ENCODE assay signal across 8 cellular contexts in the genomic region with DNA sequence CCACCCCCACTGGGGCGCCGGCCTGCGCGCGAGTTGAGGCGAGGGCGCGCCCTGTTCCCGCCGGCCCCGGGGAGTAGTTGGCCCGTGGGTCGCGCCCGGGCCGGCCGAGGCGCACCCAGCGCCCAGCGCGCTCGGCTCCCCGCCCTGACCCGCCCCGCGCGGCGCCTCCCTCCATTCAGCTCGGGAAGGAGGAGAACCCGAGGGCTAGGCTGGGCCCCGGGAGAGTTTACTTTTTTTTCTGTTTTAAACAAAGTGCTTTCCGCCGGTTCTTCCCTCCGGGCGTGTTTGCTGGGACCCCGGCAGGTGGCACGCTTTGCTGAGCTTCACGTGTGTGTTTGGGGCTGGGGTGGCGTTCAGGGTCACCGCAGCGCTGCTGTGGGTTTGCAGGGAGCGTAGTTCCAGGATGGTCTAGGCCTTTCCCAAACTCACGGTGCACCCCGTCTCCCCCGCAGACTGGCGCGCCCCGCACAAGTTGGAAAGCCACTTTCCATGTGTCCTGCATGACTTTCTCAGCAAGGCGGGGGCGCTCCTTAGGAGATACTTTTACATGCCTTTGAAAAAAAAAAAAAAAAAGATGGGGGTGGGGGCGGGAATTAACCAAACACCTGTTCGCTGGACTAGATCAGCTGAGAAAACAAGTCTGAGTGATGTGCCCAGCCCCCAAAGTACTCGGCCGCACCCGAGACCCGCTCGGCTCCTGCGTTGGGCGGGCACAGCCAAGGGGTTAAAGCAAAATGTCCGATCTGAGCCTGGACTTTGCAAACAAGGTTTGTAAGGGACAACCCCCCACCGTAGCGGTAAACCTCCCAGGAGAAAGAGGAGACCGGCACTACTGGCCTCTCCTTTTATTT. TPM values are rescaled to one million over a fixed set of nuclear protein-coding genes. Genes with fewer than 3 reads are reported as not detected.
DNase-seq lines count a peak whose midpoint lies in the region; ATAC-seq, FAIRE-seq and TF ChIP-seq lines count a peak whose summit lies in the region.

No MANE protein-coding gene starts in this region.

- TF ChIP-seq CTCF in BE2C (IDR thresholded peaks at IDR 0.05; ENCODE audit: low read depth, low read length) (no peak), GM12878 (IDR thresholded peaks at IDR 0.05 in 2 of 3, conservative IDR thresholded peaks at IDR 0.05 in 1 of 3; ENCODE audit: control insufficient read depth in 2 of 3, extremely low read depth in 1 of 3, insufficient read depth in 1 of 3, low read depth in 3 of 3, low read length in 3 of 3) (no peak)

- 3% methylated on average over 44 of the region's 63 CpGs for WGBS in GM12878 (ENCODE audit: insufficient coverage, insufficient replicate concordance, low lambda C conversion rate, missing lambda C conversion rate)
- 1 to 2% (median 1%) methylated on average over 52 to 63 of the region's 63 CpGs for WGBS in small intestine, 3 donors

- CTCF ChIA-PET in GM12878 (lab: Yijun Ruan, JAX): no interaction called here

- no peak for TF ChIP-seq EP300 in GM12878 (IDR thresholded peaks at IDR 0.05; ENCODE audit: borderline replicate concordance in 1 of 2, control insufficient read depth in 1 of 2, low read depth in 2 of 2, low read length in 2 of 2)

- no peak overlapping the region for H2AFZ ChIP-seq in GM12878 (ENCODE audit: control insufficient read depth, low read depth, low read length)

- POLR2A ChIA-PET in GM12878 (lab: Charles Lee): interaction anchor here (0.7 kb wide), 1 partner anchor 57 kb away, joined by 4 read pairs; no protein-coding TSS in a partner anchor

- BruUV-seq in GM12878 (replicated peaks; lab: Mats Ljungman, UMichigan): no TSS peak

- H3K36me3 ChIP-seq in BE2C: no peaks in the 10 kb centered on the region
- H3K36me3 ChIP-seq in GM12878 (ENCODE audit: control insufficient read depth in 2 of 2, insufficient read depth in 2 of 2, low read length in 1 of 2): no peaks in the 10 kb centered on the region
- no peaks in the 10 kb centered on the region for H3K36me3 ChIP-seq in iPS-18a (ENCODE audit: control insufficient read depth, low read depth, low read length)
- H3K36me3 ChIP-seq in small intestine (ENCODE audit: control insufficient read depth in 2 of 2, insufficient read depth in 2 of 2, low read length in 2 of 2): no peaks in the 10 kb centered on the region

- no peak overlapping the region for H3K27ac ChIP-seq in GM12878 (ENCODE audit: control insufficient read depth, insufficient read depth)
- H3K27ac ChIP-seq in iPS-18a (ENCODE audit: low read length): no peak overlapping the region
- H3K27ac ChIP-seq in small intestine (ENCODE audit: low read depth in 1 of 2, low read length in 1 of 2): peak overlapping the region; percentile 98 to 100

- ATAC-seq in HG03442 (IDR thresholded peaks at IDR 0.05; ENCODE audit: unreplicated experiment): peak; percentile 25
- ATAC-seq in GM12878: peak; percentile 19; the same call in 2 of the 3 replicates
- ATAC-seq in GM21526 (IDR thresholded peaks at IDR 0.05; ENCODE audit: low FRiP score, unreplicated experiment): no peak

- H3K9me3 ChIP-seq in BE2C: no peaks in the 10 kb centered on the region
- H3K9me3 ChIP-seq in GM12878 (replicated peaks; ENCODE audit: control insufficient read depth, insufficient read depth, low read length): no peaks in the 10 kb centered on the region
- H3K9me3 ChIP-seq in iPS-18a (ENCODE audit: control insufficient read depth, low read depth, low read length): no peaks in the 10 kb centered on the region
- no peaks in the 10 kb centered on the region for H3K9me3 ChIP-seq in small intestine (ENCODE audit: control insufficient read depth, low read depth)

- FAIRE-seq in GM12878 (lab: Jason Lieb, UNC) (no peak), small intestine (lab: Jason Lieb, UNC) (no peak)

- no peak for TF ChIP-seq POLR2A in GM12878 (IDR thresholded peaks at IDR 0.05; ENCODE audit: low read depth, low read length)

- H3K27me3 ChIP-seq in BE2C: peaks cover 5% of the 10 kb centered on the region; the same call in 1 of the 2 replicates
- peaks cover 9 to 25% of the 10 kb centered on the region in 2 experiments for H3K27me3 ChIP-seq in GM12878 (replicated peaks in 1 of 2; ENCODE audit: control insufficient read depth in 2 of 2, insufficient read depth in 2 of 2, low read length in 1 of 2)
- peaks cover 9% of the 10 kb centered on the region for H3K27me3 ChIP-seq in iPS-18a (ENCODE audit: control insufficient read depth, insufficient read depth, low read length)
- no peaks in the 10 kb centered on the region for H3K27me3 ChIP-seq in small intestine (ENCODE audit: control insufficient read depth in 2 of 2, insufficient read depth in 2 of 2, low read length in 2 of 2)

- no peak for TF ChIP-seq RAD21 in GM12878 (IDR thresholded peaks at IDR 0.05; ENCODE audit: insufficient read depth, low read depth, low read length)

- H4K20me1 ChIP-seq in GM12878 (ENCODE audit: control insufficient read depth, insufficient read depth): no peaks in the 10 kb centered on the region

- peak overlapping the region; percentile 82; the same call in 1 of the 2 replicates for H3K4me2 ChIP-seq in GM12878 (ENCODE audit: control insufficient read depth, insufficient read depth)

- H3K79me2 ChIP-seq in GM12878 (ENCODE audit: control insufficient read depth, insufficient read depth, low read length): no peaks in the 10 kb centered on the region

- H3K9ac ChIP-seq in GM12878 (ENCODE audit: control insufficient read depth, insufficient read depth, low read length) (no peak overlapping the region), iPS-18a (ENCODE audit: low read length) (peak overlapping the region; percentile 78)

- SMC1A ChIA-PET in GM12878 (lab: Charles Lee; ENCODE audit: uncharacterized antibody, unreplicated experiment): no interaction called here

- no peaks in the 10 kb centered on the region for H3K4me1 ChIP-seq in BE2C
- peaks cover 5% of the 10 kb centered on the region for H3K4me1 ChIP-seq in GM12878 (ENCODE audit: control insufficient read depth, insufficient read depth, low read length)
- peaks cover 40% of the 10 kb centered on the region for H3K4me1 ChIP-seq in iPS-18a (ENCODE audit: control insufficient read depth, low read depth, low read length)
- peaks cover 5 to 6% of the 10 kb centered on the region in 2 donors for H3K4me1 ChIP-seq in small intestine (ENCODE audit: control insufficient read depth in 2 of 2, insufficient read depth in 1 of 2, low read depth in 1 of 2, low read length in 1 of 2)

- RAD21 ChIA-PET in GM12878 (lab: Charles Lee; ENCODE audit: unreplicated experiment): interaction anchor here (1.2 kb wide), 1 partner anchor 33 kb away, joined by 3 read pairs; no protein-coding TSS in a partner anchor

- H3K4me3 ChIP-seq in BE2C (ENCODE audit: low read depth, low read length) (peak overlapping the region; percentile 59), GM12878 (peak overlapping the region; percentile 44; the same call in 1 of the 2 replicates), iPS-18a (ENCODE audit: low read length) (peak overlapping the region; percentile 90), small intestine (ENCODE audit: low read depth in 1 of 2, low read length in 2 of 2) (peak overlapping the region; percentile 83 to 97)

- DNase-seq in BE2C (no peak), T-helper 1 cell (peak; percentile 22 to 66 (median 53)), GM12878 (ENCODE audit: low read depth, low spot score) (no peak), small intestine (peak; percentile 77), 8988T (no peak)

- in situ Hi-C loops in GM12878 (cut with MboI): no loop called here

- intact Hi-C loops in GM12878 (cut with micrococcal nuclease; ENCODE audit: unreplicated experiment): no loop called here

TF ChIP-seq in GM12878, 131 proteins besides CTCF, POLR2A, EP300 and RAD21:
- TF ChIP-seq CREM (IDR thresholded peaks at IDR 0.05; ENCODE audit: low read depth): no peak
- no peak for TF ChIP-seq CHD1 (IDR thresholded peaks at IDR 0.05; ENCODE audit: low read depth, low read length)
- TF ChIP-seq SRF (IDR thresholded peaks at IDR 0.05; ENCODE audit: low read depth in 2 of 2, low read length in 2 of 2): no peak
- TF ChIP-seq, protein P1, sequence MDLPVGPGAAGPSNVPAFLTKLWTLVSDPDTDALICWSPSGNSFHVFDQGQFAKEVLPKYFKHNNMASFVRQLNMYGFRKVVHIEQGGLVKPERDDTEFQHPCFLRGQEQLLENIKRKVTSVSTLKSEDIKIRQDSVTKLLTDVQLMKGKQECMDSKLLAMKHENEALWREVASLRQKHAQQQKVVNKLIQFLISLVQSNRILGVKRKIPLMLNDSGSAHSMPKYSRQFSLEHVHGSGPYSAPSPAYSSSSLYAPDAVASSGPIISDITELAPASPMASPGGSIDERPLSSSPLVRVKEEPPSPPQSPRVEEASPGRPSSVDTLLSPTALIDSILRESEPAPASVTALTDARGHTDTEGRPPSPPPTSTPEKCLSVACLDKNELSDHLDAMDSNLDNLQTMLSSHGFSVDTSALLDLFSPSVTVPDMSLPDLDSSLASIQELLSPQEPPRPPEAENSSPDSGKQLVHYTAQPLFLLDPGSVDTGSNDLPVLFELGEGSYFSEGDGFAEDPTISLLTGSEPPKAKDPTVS (IDR thresholded peaks at IDR 0.05; ENCODE audit: low read depth, low read length): no peak
- TF ChIP-seq ZNF24 (IDR thresholded peaks at IDR 0.05): no peak
- peak; percentile 65 for TF ChIP-seq HDAC6 (IDR thresholded peaks at IDR 0.05; ENCODE audit: unreplicated experiment)
- no peak for TF ChIP-seq EGR1 (IDR thresholded peaks at IDR 0.05; ENCODE audit: borderline replicate concordance in 1 of 2, low read depth in 2 of 2, low read length in 2 of 2)
- no peak for TF ChIP-seq RBBP5 (conservative IDR thresholded peaks at IDR 0.05)

RNA-seq across cellular contexts. Expression of a gene that starts 0.8 kb away (rescaled TPM):
- 1.5 TPM for polyA plus RNA-seq in BE2C (2012; ENCODE audit: insufficient read depth, insufficient read length, low read depth)
- not detected in 2 replicates for total RNA-seq in GM12878 (2013; cell fraction: nucleolus; rRNA removed)
- 0.05 and 0.34 TPM in 2 replicates for total RNA-seq in GM12878 (2014; rRNA removed)
- total RNA-seq in GM12878 (2014; rRNA removed; fragmentation: Illumina TruSeq; extraction: Trizol): 0.09 and 0.22 TPM in 2 replicates
- 0.36 and 0.51 TPM in 2 replicates for total RNA-seq in GM12878 (2021)
- 0.04 TPM for polyA plus RNA-seq in GM12878 (2011; ENCODE audit: low read depth)
- polyA plus RNA-seq in GM12878 (2011; rRNA removed): 0.01 TPM in 1 of 2 replicates, not detected in the other
- 0.07 TPM in 1 of 2 replicates, not detected in the other for polyA plus RNA-seq in GM12878 (2011; cell fraction: cytosol; rRNA removed)
- polyA plus RNA-seq in GM12878 (2011; cell fraction: nucleus; rRNA removed): not detected in 2 replicates
- polyA plus RNA-seq in GM12878 (2012): 0.36 and 0.41 TPM in 2 replicates
- 0.08 and 0.16 TPM in 2 replicates for polyA plus RNA-seq in GM12878 (2014; fragmentation: Illumina TruSeq; extraction: Trizol)
- under 1 TPM in 1 of 2 experiments, not detected in 1; 0.07 TPM for polyA plus RNA-seq in GM12878 (2014; fragmentation: Nextera tagmentation; extraction: Ambion mirVana)
- polyA plus RNA-seq in GM12878 (2014; rRNA removed): 0.01 and 0.06 TPM in 2 replicates
- polyA plus RNA-seq in GM12878 (2016; fragmentation: Nextera tagmentation; extraction: Ambion mirVana): under 1 TPM in 1 of 2 experiments, not detected in 1; 0.11 TPM
- polyA minus RNA-seq in GM12878 (2011; rRNA and poly(A)+ RNA removed): 0.22 TPM in 1 of 2 replicates, not detected in the other
- polyA minus RNA-seq in GM12878 (2011; cell fraction: cytosol; rRNA and poly(A)+ RNA removed): not detected in 2 replicates
- polyA minus RNA-seq in GM12878 (2011; cell fraction: nucleus; rRNA and poly(A)+ RNA removed): 0.10 TPM in 1 of 2 replicates, not detected in the other
- 10 to 100 TPM; 33.2 to 81.0 (median 37.1) TPM for polyA plus RNA-seq in small intestine

Comparison
In these comparisons a context has a peak if more than half of its experiments do, and no peak if none do; other contexts are left out.
1. DNase-seq: peak in T-helper 1 cell (5 of 5) and small intestine (single experiment); none in BE2C (single experiment), GM12878 (single experiment) and 8988T (single experiment).
2. H3K27ac ChIP-seq: peak in small intestine (2 of 2); none in GM12878 (single experiment) and iPS-18a (single experiment).
3. RNA of a gene that starts 0.8 kb away (polyA plus RNA-seq): 33.2 to 81.0 TPM in small intestine; 0.01 to 0.41 TPM in GM12878; every median in the first group is over 10 times any median in the second.
4. Peak in every context shown above with its lines, with median percentiles within 50 percentile points of each other: H3K4me3 ChIP-seq.